ENCODE assay signal across 8 cellular contexts in the genomic region with DNA sequence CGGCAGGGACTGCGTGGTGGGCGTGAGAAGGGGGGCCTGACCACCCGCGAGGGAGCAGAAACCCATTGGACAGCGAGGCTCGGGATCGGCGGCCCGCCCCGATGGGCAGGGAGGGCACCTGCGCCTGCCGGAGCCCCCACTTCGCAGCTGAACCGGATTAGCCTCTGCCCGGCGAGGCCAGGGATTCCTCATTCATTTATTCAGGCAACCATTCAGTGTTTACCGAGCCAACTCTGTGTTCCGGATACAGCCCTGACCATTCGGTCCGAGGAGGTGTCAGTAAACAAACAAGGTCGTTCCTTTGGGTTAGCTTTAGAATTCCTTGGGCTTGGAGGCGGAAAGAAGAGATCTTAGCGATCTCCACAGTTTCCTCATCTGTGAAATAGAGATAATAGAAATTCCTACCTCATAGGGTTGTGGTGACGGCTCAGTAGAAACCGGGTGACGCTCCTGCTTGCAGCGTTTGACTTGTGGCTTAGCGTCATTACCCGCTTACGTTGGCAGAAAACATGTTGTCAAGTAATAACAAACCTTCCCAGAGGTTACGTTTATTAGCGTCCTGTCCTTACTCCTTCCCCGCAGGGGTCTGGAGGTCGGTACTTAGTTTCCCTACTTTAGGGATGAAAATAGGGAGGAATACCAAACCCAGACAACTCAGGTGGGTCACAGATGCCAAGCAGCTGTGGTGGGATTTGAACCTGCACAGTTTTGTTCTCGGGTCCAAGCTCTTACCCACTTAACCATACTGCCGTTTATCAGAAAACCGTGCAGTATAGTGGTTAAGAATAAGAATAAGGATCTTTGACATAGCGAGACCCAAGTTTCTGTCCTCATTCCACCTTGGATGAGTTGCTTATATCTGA. TPM values are rescaled to one million over a fixed set of nuclear protein-coding genes. Genes with fewer than 3 reads are reported as not detected.
DNase-seq lines count a peak whose midpoint lies in the region; TF ChIP-seq lines count a peak whose summit lies in the region.

No MANE protein-coding gene starts in this region.

- H3K4me3 ChIP-seq in cardiac muscle cell: peak overlapping the region; percentile 86
- peak overlapping the region; percentile 68 for H3K4me3 ChIP-seq in parathyroid adenoma (ENCODE audit: low read depth, low read length)
- H3K4me3 ChIP-seq in tibial artery: peak overlapping the region; percentile 85 to 91

- H3K27ac Mint-ChIP-seq in HFFc6: peak overlapping the region; percentile 97

- peak overlapping the region; percentile 93 for H3K4me3 Mint-ChIP-seq in HFFc6

- H3K9me3 ChIP-seq in cardiac muscle cell (ENCODE audit: low read depth): no peaks in the 10 kb centered on the region
- no peaks in the 10 kb centered on the region for H3K9me3 ChIP-seq in parathyroid adenoma (ENCODE audit: control insufficient read depth, low read length)
- H3K9me3 ChIP-seq in tibial artery: no peaks in the 10 kb centered on the region

- H3K27me3 ChIP-seq in cardiac muscle cell: no peaks in the 10 kb centered on the region
- H3K27me3 ChIP-seq in parathyroid adenoma (ENCODE audit: control insufficient read depth, insufficient read depth, low read length): no peaks in the 10 kb centered on the region
- H3K27me3 ChIP-seq in tibial artery: no peaks in the 10 kb centered on the region

- peaks cover 28% of the 10 kb centered on the region for H3K4me1 Mint-ChIP-seq in HFFc6 (ENCODE audit: low read depth)

- H3K9me3 Mint-ChIP-seq in HFFc6: no peaks in the 10 kb centered on the region

- H3K4me2 ChIP-seq in parathyroid adenoma (ENCODE audit: low read length): peak overlapping the region; percentile 70

- intact Hi-C loops in tibial artery (cut with DNase I; ENCODE audit: low total_unique reads): loop anchor here (2.0 to 10.0 kb wide), 2 partner anchors 63 to 99 kb away; no protein-coding TSS in a partner anchor

- H3K36me3 ChIP-seq in cardiac muscle cell: no peaks in the 10 kb centered on the region
- H3K36me3 ChIP-seq in parathyroid adenoma (ENCODE audit: control insufficient read depth, insufficient read depth, low read length): no peaks in the 10 kb centered on the region
- H3K36me3 ChIP-seq in tibial artery: peaks cover 4 to 15% (median 4%) of the 10 kb centered on the region in 3 donors

- H3K27me3 Mint-ChIP-seq in HFFc6 (ENCODE audit: insufficient read depth): peaks cover 10% of the 10 kb centered on the region

- no peak for TF ChIP-seq CTCF in HFFc6 (IDR thresholded peaks at IDR 0.05)
- no peak for TF ChIP-seq CTCF in cardiac muscle cell (IDR thresholded peaks at IDR 0.05; ENCODE audit: low read depth, low read length)
- TF ChIP-seq CTCF in parathyroid adenoma (IDR thresholded peaks at IDR 0.05): no peak
- TF ChIP-seq CTCF in tibial artery (IDR thresholded peaks at IDR 0.05): no peak

- H3K36me3 Mint-ChIP-seq in HFFc6 (ENCODE audit: low read depth): peaks cover 7% of the 10 kb centered on the region

- peak overlapping the region; percentile 96 for H3K27ac ChIP-seq in cardiac muscle cell
- H3K27ac ChIP-seq in parathyroid adenoma: peak overlapping the region; percentile 79
- H3K27ac ChIP-seq in tibial artery: peak overlapping the region; percentile 89 to 90

- peak overlapping the region; percentile 79 for H2AFZ ChIP-seq in parathyroid adenoma

- H3K4me1 ChIP-seq in cardiac muscle cell (ENCODE audit: low read depth): peaks cover 2% of the 10 kb centered on the region
- peaks cover 4% of the 10 kb centered on the region for H3K4me1 ChIP-seq in parathyroid adenoma
- peaks cover 0 to 27% (median 16%) of the 10 kb centered on the region in 4 donors for H3K4me1 ChIP-seq in tibial artery

- H3K79me2 ChIP-seq in parathyroid adenoma: peaks cover 22% of the 10 kb centered on the region

- DNase-seq in EL (peak; percentile 95), HFFc6 (peak; percentile 99), NCI-H1092 (lab: John Stamatoyannopoulos, UW) (peak; percentile 91), SKM-1 (lab: John Stamatoyannopoulos, UW; ENCODE audit: unreplicated experiment) (peak; percentile 62), cardiac muscle cell (ENCODE audit: low read depth in 1 of 2, low spot score in 1 of 2) (peak; percentile 83 to 92), tibial artery (peak; percentile 39 to 84)
- peak; percentile 34 for DNase-seq in activated naive CD8-positive, alpha-beta T cell treated with anti-CD3 and anti-CD28 coated beads, Interleukin-2, amount 50 U/mL, for 16 hours (ENCODE audit: low read depth, low spot score)

- peak overlapping the region; percentile 16 for H3K9ac ChIP-seq in parathyroid adenoma

RNA-seq across cellular contexts. Expression of gene POLR3E, which starts 0.9 kb away (rescaled TPM):
- 10 to 100 TPM; 31.6 to 36.3 (median 32.6) TPM for total RNA-seq in HFFc6 (2021; fragmentation: NEBNext Ultra II Directional; extraction: Animal tissue kit (Norgen Biotek cat#: 25700))
- 43.5 and 65.3 TPM in 2 replicates for total RNA-seq in cardiac muscle cell
- polyA plus RNA-seq in cardiac muscle cell: 24.9 and 30.4 TPM in 2 replicates

Comparison
In these comparisons a context has a peak if more than half of its experiments do, and no peak if none do; other contexts are left out.
1. Peak in every context shown above with its lines: DNase-seq, H3K4me3 ChIP-seq and H3K27ac ChIP-seq.
2. DNase-seq: peak in every context shown above with its lines; median percentile 99 in HFFc6; 95 in EL; 91 in NCI-H1092; 88 in cardiac muscle cell; 62 in SKM-1; 62 in tibial artery; 34 in activated naive CD8-positive, alpha-beta T cell treated with anti-CD3 and anti-CD28 coated beads, Interleukin-2, amount 50 U/mL, for 16 hours.